7 cellular contexts compared by ENCODE assay signal in the genomic region with DNA sequence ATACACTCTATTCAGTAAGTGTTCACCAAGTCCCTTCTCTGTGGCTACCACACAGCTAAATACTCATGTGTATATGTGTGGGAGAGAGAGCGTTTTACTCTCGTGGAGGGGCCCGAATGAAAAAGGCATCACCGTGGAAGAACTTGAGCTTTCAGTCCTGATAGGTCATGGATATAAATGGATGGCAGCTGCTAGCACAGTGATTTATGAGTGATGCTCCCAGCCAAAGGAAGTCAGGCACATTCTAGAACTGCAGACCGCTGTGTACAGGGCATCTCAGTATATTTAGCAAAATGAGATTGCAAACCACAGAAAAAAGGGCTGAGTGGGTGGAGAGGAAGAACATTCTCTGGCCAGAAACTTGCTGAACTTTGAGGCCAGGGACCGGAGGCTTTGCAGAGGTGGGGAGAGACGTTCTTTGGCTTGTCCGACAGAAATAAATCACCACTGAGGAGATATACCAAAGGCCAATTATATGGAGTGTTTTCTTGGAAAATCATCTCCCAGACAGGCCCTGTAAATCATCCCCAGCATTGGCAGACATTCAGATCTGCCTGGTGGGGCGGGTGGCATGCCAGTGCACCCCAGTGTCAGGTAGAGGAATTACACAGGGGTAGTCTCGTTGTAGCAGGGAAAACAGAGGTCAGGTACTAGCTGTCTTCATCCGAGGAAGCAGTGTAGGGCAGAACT.
A peak's percentile ranks its signal among the peaks of the same experiment; 100 is the strongest.
DNase-seq lines count a peak whose midpoint lies in the region; ATAC-seq and TF ChIP-seq lines count a peak whose summit lies in the region.

No MANE protein-coding gene starts in this region.

- TF ChIP-seq EP300 in sigmoid colon (IDR thresholded peaks at IDR 0.05) = peak in 3 of 4 donors; percentile 48 to 75 (median 58)

- H3K27ac ChIP-seq in foreskin keratinocyte = no peak overlapping the region
- H3K27ac ChIP-seq in sigmoid colon = peak overlapping the region; percentile 60 to 78 (median 74)

- peak; percentile 9 to 51 for DNase-seq in foreskin keratinocyte
- peak; percentile 89 for DNase-seq in sigmoid colon
- DNase-seq in hippocampal formation (lab: John Stamatoyannopoulos, UW) = no peak

- TF ChIP-seq POLR2A in sigmoid colon (IDR thresholded peaks at IDR 0.05) = no peak

- no peaks in the 10 kb centered on the region for H3K9me3 ChIP-seq in sigmoid colon

- WGBS in sigmoid colon, 2 donors = 16 to 24% methylated on average over 11 of the region's 11 CpGs

- H3K27me3 ChIP-seq in foreskin keratinocyte (peaks cover 16% of the 10 kb centered on the region), sigmoid colon (no peaks in the 10 kb centered on the region)

- no peaks in the 10 kb centered on the region for H3K36me3 ChIP-seq in sigmoid colon

- H3K4me1 ChIP-seq in foreskin keratinocyte (peaks cover 4% of the 10 kb centered on the region), sigmoid colon (peaks cover 0 to 32% (median 24%) of the 10 kb centered on the region in 4 donors)

- ATAC-seq in HG03103 (IDR thresholded peaks at IDR 0.05; ENCODE audit: low read depth, unreplicated experiment) = peak; percentile 52
- peak; percentile 80 for ATAC-seq in foreskin keratinocyte
- ATAC-seq in GM18873 (IDR thresholded peaks at IDR 0.05; ENCODE audit: low FRiP score, unreplicated experiment) = no peak

- TF ChIP-seq CTCF in GM12873 (IDR thresholded peaks at IDR 0.05; ENCODE audit: insufficient read depth, low read depth, low read length, missing control alignments) (peak; percentile 59), foreskin keratinocyte (conservative IDR thresholded peaks at IDR 0.05) (peak; percentile 82), sigmoid colon (IDR thresholded peaks at IDR 0.05) (peak; percentile 64 to 89 (median 78))

- no peak overlapping the region for H3K4me3 ChIP-seq in sigmoid colon

- intact Hi-C loops in sigmoid colon (cut with DNase I) = loop anchor here (2.0 to 10.0 kb wide), 4 partner anchors 166 to 918 kb away; a partner anchor contains a TSS

TF ChIP-seq in PFSK-1, 5 proteins besides CTCF, POLR2A, EP300 and RAD21:
- TF ChIP-seq TAF1 (IDR thresholded peaks at IDR 0.05; ENCODE audit: borderline replicate concordance, insufficient read depth, low read length) = no peak
- peak; percentile 23 for TF ChIP-seq FOXP2 (optimal IDR thresholded peaks at IDR 0.05; ENCODE audit: borderline replicate concordance, extremely low read depth, extremely low read length, insufficient read depth)

Comparison
In these comparisons a context has a peak if more than half of its experiments do, and no peak if none do; other contexts are left out.
1. DNase-seq: peak in foreskin keratinocyte (2 of 2) and sigmoid colon (single experiment); none in hippocampal formation (0 of 2).
2. Peak in every context shown above with its lines, with median percentiles within 50 percentile points of each other: CTCF ChIP-seq.